ENCODE assay signal across 24 cellular contexts in the genomic region with DNA sequence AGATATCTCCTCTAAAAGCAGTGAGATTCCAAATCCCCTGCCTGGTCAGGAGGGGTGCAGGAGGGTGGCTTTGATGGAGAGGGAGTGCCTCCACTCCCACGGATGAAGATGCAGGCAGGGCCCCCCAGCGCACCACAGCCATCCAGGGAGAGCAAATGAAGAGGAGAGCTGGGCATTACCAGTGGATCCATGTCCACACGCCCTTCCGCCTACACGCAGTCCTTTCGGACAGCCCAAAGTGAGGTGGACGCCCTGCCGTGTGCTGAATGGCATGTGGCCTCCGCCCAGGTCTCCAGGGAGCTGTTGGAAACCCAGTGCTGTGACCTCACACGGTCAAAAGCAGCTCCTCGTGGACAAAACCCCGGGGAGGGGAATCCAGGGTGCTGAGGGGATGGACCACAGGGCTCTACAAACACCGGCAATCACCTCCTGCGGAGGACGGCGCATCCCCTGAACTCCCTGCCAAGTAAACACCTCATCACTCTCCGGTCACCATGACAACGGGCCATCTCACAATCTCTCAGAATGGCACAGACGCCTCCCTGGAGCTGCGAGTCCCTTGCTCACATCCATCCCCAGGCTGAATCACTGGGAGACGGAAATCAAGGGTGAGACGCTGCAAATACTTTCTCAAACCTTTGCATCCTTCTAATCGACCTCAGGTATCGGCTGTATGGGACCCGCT. TPM values are rescaled to one million over a fixed set of nuclear protein-coding genes. Genes with fewer than 3 reads are reported as not detected.
A peak's percentile ranks its signal among the peaks of the same experiment; 100 is the strongest.
DNase-seq lines count a peak whose midpoint lies in the region; ATAC-seq and TF ChIP-seq lines count a peak whose summit lies in the region.
"Had no signal": no experiment of that assay in that cellular context is flagged by ENCODE, and none has a peak within 500 bp of the region (broad histone marks: within the 10 kb centered on the region; RNA-seq: fewer than 3 reads in every experiment).

No MANE protein-coding gene starts in this region.

- intact Hi-C loops in mucosa of descending colon (cut with DNase I, micrococcal nuclease), result no loop called here

- H3K27ac ChIP-seq in endodermal cell (ENCODE audit: low read depth, low read length), result no peak overlapping the region
- H3K27ac ChIP-seq: brain microvascular endothelial cell, left lung, skin epidermis, thyroid gland had no signal

- H3K36me3 Mint-ChIP-seq in endodermal cell (ENCODE audit: low read depth) (peaks cover 69% of the 10 kb centered on the region), glutamatergic neuron (ENCODE audit: unreplicated experiment) (peaks cover 27% of the 10 kb centered on the region)

- H3K27me3 Mint-ChIP-seq in endodermal cell (ENCODE audit: insufficient read depth) (no peaks in the 10 kb centered on the region), glutamatergic neuron (ENCODE audit: unreplicated experiment) (peaks cover 4% of the 10 kb centered on the region)
- H3K27me3 Mint-ChIP-seq: activated CD4-positive, alpha-beta T cell treated with anti-CD3 and anti-CD28 coated beads, Interleukin-2, amount 10 ng/mL, durations not matched to agents 7 days and 5 days; activated naive CD8-positive, alpha-beta T cell treated with anti-CD3 and anti-CD28 coated beads, Interleukin-2, amount 50 U/mL, for 24 hours; activated T-helper 17 cell treated with anti-CD3 and anti-CD28 coated beads, Interleukin-2, amount 50 U/mL, for 72 hours; B cell had no signal

- no peak overlapping the region for H3K9ac ChIP-seq in endodermal cell (ENCODE audit: extremely low read depth, low read length, poor library complexity, severe bottlenecking)

- WGBS in endodermal cell (ENCODE audit: insufficient coverage in 1 of 2, insufficient read length in 1 of 2), 2 experiments, result 94% methylated on average over 22 to 25 of the region's 25 CpGs

- H3K36me3 ChIP-seq in endodermal cell (ENCODE audit: control insufficient read depth, insufficient read depth, low read length) (peaks cover 13% of the 10 kb centered on the region), mucosa of descending colon (ENCODE audit: low read depth) (no peaks in the 10 kb centered on the region)
- H3K36me3 ChIP-seq: brain microvascular endothelial cell, prostate gland, thyroid gland had no signal

- no peak overlapping the region for H3K4me3 ChIP-seq in endodermal cell (ENCODE audit: low read length)
- H3K4me3 ChIP-seq in mucosa of descending colon, result no peak overlapping the region
- H3K4me3 ChIP-seq: left lung, prostate gland, skin epidermis, thyroid gland had no signal

- no peaks in the 10 kb centered on the region for H3K4me1 ChIP-seq in endodermal cell (ENCODE audit: control insufficient read depth, insufficient read depth, low read length)
- H3K4me1 ChIP-seq in mucosa of descending colon (ENCODE audit: low read depth), result no peaks in the 10 kb centered on the region
- H3K4me1 ChIP-seq: left lung, prostate gland, thyroid gland had no signal

- no peaks in the 10 kb centered on the region for H3K4me1 Mint-ChIP-seq in endodermal cell
- H3K4me1 Mint-ChIP-seq in glutamatergic neuron (ENCODE audit: low read depth, unreplicated experiment), result no peaks in the 10 kb centered on the region
- H3K4me1 Mint-ChIP-seq: activated CD4-positive, alpha-beta T cell treated with anti-CD3 and anti-CD28 coated beads, Interleukin-2, amount 10 ng/mL, durations not matched to agents 7 days and 5 days; activated naive CD8-positive, alpha-beta T cell treated with anti-CD3 and anti-CD28 coated beads, Interleukin-2, amount 50 U/mL, for 24 hours; activated T-helper 17 cell treated with anti-CD3 and anti-CD28 coated beads, Interleukin-2, amount 50 U/mL, for 72 hours; B cell; nephron had no signal

- no peaks in the 10 kb centered on the region for H3K27me3 ChIP-seq in endodermal cell (ENCODE audit: control insufficient read depth, insufficient read depth, low read length, poor library complexity, severe bottlenecking)
- H3K27me3 ChIP-seq: brain microvascular endothelial cell, left lung, thyroid gland had no signal

- TF ChIP-seq CTCF in endodermal cell (conservative IDR thresholded peaks at IDR 0.05) (no peak), mucosa of descending colon (IDR thresholded peaks at IDR 0.05) (no peak), glutamatergic neuron (IDR thresholded peaks at IDR 0.05; ENCODE audit: partially characterized antibody, unreplicated experiment) (no peak)

- peak; percentile 53 for DNase-seq in activated effector memory CD4-positive, alpha-beta T cell treated with anti-CD3 and anti-CD28 coated beads, Interleukin-2, amount 50 U/mL, for 16 hours
- no peak for DNase-seq in activated effector memory CD4-positive, alpha-beta T cell treated with Interleukin-2 at 50 U/mL for 16 hours
- DNase-seq in endodermal cell (peak; percentile 29), mucosa of descending colon (peak in 2 of 3 donors; percentile 13 to 27), glutamatergic neuron (no peak), SHP77 treated with DMSO at 0.1 percent for 48 hours (lab: John Stamatoyannopoulos, UW) (no peak)
- no peak for DNase-seq in stimulated activated CD4-positive, alpha-beta T cell treated with anti-CD3 and anti-CD28 coated beads, Interleukin-4, amount 100 ng/mL, for 24 hours
- DNase-seq in stimulated activated CD4-positive, alpha-beta T cell treated with anti-CD3 and anti-CD28 coated beads, Interleukin-12 subunit alpha, Interleukin-12 subunit beta, amount 100 ng/mL, for 4 hours, result no peak
- DNase-seq: activated CD4-positive, alpha-beta T cell treated with anti-CD3 and anti-CD28 coated beads, Interleukin-2, amount 10 ng/mL, durations not matched to agents 7 days and 5 days; activated naive CD8-positive, alpha-beta T cell treated with anti-CD3 and anti-CD28 coated beads, Interleukin-2, amount 50 U/mL, for 24 hours; brain microvascular endothelial cell; midbrain; NCI-H1105; NCI-H524; RPMI8226; stimulated activated naive CD4-positive, alpha-beta T cell treated with Interleukin-2 at 50 U/mL for 16 hours; thyroid gland had no signal

- H3K9me3 ChIP-seq in endodermal cell (ENCODE audit: control insufficient read depth, low read length) (peaks cover 23% of the 10 kb centered on the region), mucosa of descending colon (peaks cover 11% of the 10 kb centered on the region)
- H3K9me3 ChIP-seq: prostate gland, thyroid gland had no signal

- H3K9me3 Mint-ChIP-seq in endodermal cell (peaks cover 59% of the 10 kb centered on the region), glutamatergic neuron (ENCODE audit: unreplicated experiment) (peaks cover 14% of the 10 kb centered on the region)

- no peak for ATAC-seq in mucosa of descending colon
- ATAC-seq: activated naive CD8-positive, alpha-beta T cell treated with anti-CD3 and anti-CD28 coated beads, Interleukin-2, amount 50 U/mL, for 24 hours; activated T-helper 17 cell treated with anti-CD3 and anti-CD28 coated beads, Interleukin-2, amount 50 U/mL, for 72 hours; left lung; SK-N-SH treated with all-trans-retinoic acid at 6 μM for 48 hours had no signal

- no peak overlapping the region for H3K4me3 Mint-ChIP-seq in endodermal cell
- H3K4me3 Mint-ChIP-seq in glutamatergic neuron (ENCODE audit: unreplicated experiment), result no peak overlapping the region
- H3K4me3 Mint-ChIP-seq: activated CD4-positive, alpha-beta T cell treated with anti-CD3 and anti-CD28 coated beads, Interleukin-2, amount 10 ng/mL, durations not matched to agents 7 days and 5 days; activated naive CD8-positive, alpha-beta T cell treated with anti-CD3 and anti-CD28 coated beads, Interleukin-2, amount 50 U/mL, for 24 hours; activated T-helper 17 cell treated with anti-CD3 and anti-CD28 coated beads, Interleukin-2, amount 50 U/mL, for 72 hours; B cell; nephron had no signal

- H3K27ac Mint-ChIP-seq in endodermal cell (no peak overlapping the region), glutamatergic neuron (ENCODE audit: unreplicated experiment) (no peak overlapping the region)
- H3K27ac Mint-ChIP-seq: activated naive CD8-positive, alpha-beta T cell treated with anti-CD3 and anti-CD28 coated beads, Interleukin-2, amount 50 U/mL, for 24 hours; activated T-helper 17 cell treated with anti-CD3 and anti-CD28 coated beads, Interleukin-2, amount 50 U/mL, for 72 hours; B cell; nephron had no signal

RNA-seq across cellular contexts. Expression of a gene that starts 35.0 kb away (rescaled TPM):
- total RNA-seq in endodermal cell (10 to 100 TPM; 54.2 to 54.3 TPM), mucosa of descending colon (10 to 100 TPM; 29.4 to 43.0 (median 30.9) TPM), glutamatergic neuron (ENCODE audit: unreplicated experiment) (15.2 TPM)
- polyA plus RNA-seq in endodermal cell (2013, experiment 1 of 2), result 28.7 TPM
- 27.9 TPM for polyA plus RNA-seq in endodermal cell (2013, experiment 2 of 2)

RNA-seq across cellular contexts. Expression of a gene that starts 35.6 kb away (rescaled TPM):
- total RNA-seq in endodermal cell, result 10 to 100 TPM; 33.5 to 43.2 TPM
- polyA plus RNA-seq in endodermal cell (2013, experiment 1 of 2), result 12.8 TPM
- 12.0 TPM for polyA plus RNA-seq in endodermal cell (2013, experiment 2 of 2)
- 10 to 100 TPM; 10.1 to 24.5 (median 24.4) TPM for total RNA-seq in mucosa of descending colon
- 12.8 TPM for total RNA-seq in glutamatergic neuron (ENCODE audit: unreplicated experiment)

Comparison
In these comparisons a context has a peak if more than half of its experiments do, and no peak if none do; other contexts are left out.
1. DNase-seq: peak in activated effector memory CD4-positive, alpha-beta T cell treated with anti-CD3 and anti-CD28 coated beads, Interleukin-2, amount 50 U/mL, for 16 hours (single experiment), endodermal cell (single experiment) and mucosa of descending colon (2 of 3); none in activated effector memory CD4-positive, alpha-beta T cell treated with Interleukin-2 at 50 U/mL for 16 hours (single experiment), glutamatergic neuron (single experiment), stimulated activated CD4-positive, alpha-beta T cell treated with anti-CD3 and anti-CD28 coated beads, Interleukin-4, amount 100 ng/mL, for 24 hours (single experiment), SHP77 treated with DMSO at 0.1 percent for 48 hours (single experiment) and stimulated activated CD4-positive, alpha-beta T cell treated with anti-CD3 and anti-CD28 coated beads, Interleukin-12 subunit alpha, Interleukin-12 subunit beta, amount 100 ng/mL, for 4 hours (single experiment).